22 cellular contexts compared by ENCODE assay signal in genomic region chr14:78764645-78765044, GRCh38.
DNase-seq lines count a peak whose midpoint lies in the region; ATAC-seq and TF ChIP-seq lines count a peak whose summit lies in the region.
"Had no signal": no experiment of that assay in that cellular context is flagged by ENCODE, and none has a peak within 500 bp of the region (broad histone marks: within the 10 kb centered on the region; RNA-seq: fewer than 3 reads in every experiment).

No MANE protein-coding gene starts in this region.

- H3K4me1 ChIP-seq in SK-N-SH (ENCODE audit: control insufficient read depth in 1 of 2, insufficient read depth in 2 of 2, low read depth in 1 of 2, low read length in 1 of 2) (no peaks in the 10 kb centered on the region), smooth muscle cell (ENCODE audit: low read depth) (peaks cover 5% of the 10 kb centered on the region), heart right ventricle (no peaks in the 10 kb centered on the region)
- H3K4me1 ChIP-seq: SJCRH30 had no signal

- no peak overlapping the region; the same call in 1 of the 2 replicates for H3K4me3 Mint-ChIP-seq in WTC11
- H3K4me3 Mint-ChIP-seq: IgD-negative memory B cell had no signal

- H3K4me3 ChIP-seq in SK-N-SH (ENCODE audit: low read depth in 2 of 2, low read length in 1 of 2) (peak overlapping the region in 1 of 2 experiments; percentile 29; a peak in 1 of 4 replicates), smooth muscle cell (no peak overlapping the region), heart right ventricle (no peak overlapping the region)
- H3K4me3 ChIP-seq: SJCRH30 had no signal

- no peak for TF ChIP-seq RAD21 in SK-N-SH (IDR thresholded peaks at IDR 0.05; ENCODE audit: low read length)

- H2AFZ ChIP-seq in SK-N-SH (ENCODE audit: low read depth) = no peak overlapping the region
- no peak overlapping the region for H2AFZ ChIP-seq in smooth muscle cell (ENCODE audit: low read depth)

- ATAC-seq in SK-N-SH treated with all-trans-retinoic acid at 6 μM for 48 hours (no peak), WTC11 (peak; percentile 28), heart right ventricle (no peak)
- ATAC-seq: PC-3 had no signal

- H3K27ac Mint-ChIP-seq in WTC11 = peak overlapping the region; percentile 51

- no peaks in the 10 kb centered on the region for H3K27me3 Mint-ChIP-seq in WTC11 (ENCODE audit: low read depth)

- H3F3A ChIP-seq in SK-N-SH (replicated peaks; ENCODE audit: insufficient read depth) = no peaks in the 10 kb centered on the region
- no peaks in the 10 kb centered on the region for H3F3A ChIP-seq in smooth muscle cell (ENCODE audit: low read depth)

- H3K27ac ChIP-seq in SK-N-SH (ENCODE audit: low read depth in 2 of 2, low read length in 1 of 2) (no peak overlapping the region), smooth muscle cell (ENCODE audit: low read depth) (no peak overlapping the region), heart right ventricle (no peak overlapping the region)
- H3K27ac ChIP-seq: 22Rv1, SJCRH30 had no signal

- H3K9ac ChIP-seq in SK-N-SH (no peak overlapping the region), smooth muscle cell (ENCODE audit: low read depth) (no peak overlapping the region)

- H3K36me3 Mint-ChIP-seq in WTC11 = no peaks in the 10 kb centered on the region
- H3K36me3 Mint-ChIP-seq: IgD-negative memory B cell had no signal

- H3K9me2 ChIP-seq in SK-N-SH = no peaks in the 10 kb centered on the region

- intact Hi-C loops in heart right ventricle (cut with DNase I) = no loop called here

- no peaks in the 10 kb centered on the region for H4K20me1 ChIP-seq in SK-N-SH (ENCODE audit: insufficient read depth)
- H4K20me1 ChIP-seq in smooth muscle cell (ENCODE audit: low read depth) = no peaks in the 10 kb centered on the region

- no peaks in the 10 kb centered on the region for H3K9me3 Mint-ChIP-seq in WTC11

- TF ChIP-seq CTCF in SK-N-SH (IDR thresholded peaks at IDR 0.05) = no peak
- TF ChIP-seq CTCF in WTC11 (IDR thresholded peaks at IDR 0.05) = no peak
- TF ChIP-seq CTCF in smooth muscle cell (IDR thresholded peaks at IDR 0.05; ENCODE audit: borderline replicate concordance, insufficient read depth, poor library complexity, severe bottlenecking) = no peak
- TF ChIP-seq CTCF in heart right ventricle (IDR thresholded peaks at IDR 0.05) = no peak

- CTCF ChIA-PET in SK-N-SH (lab: Yijun Ruan, JAX) = no interaction called here
- CTCF ChIA-PET in WTC11 (lab: Charles Lee) = interaction anchor here (1.2 to 1.6 kb wide), 2 partner anchors 17 to 205 kb away, joined by 3 to 5 read pairs; no protein-coding TSS in a partner anchor

- peaks cover 42% of the 10 kb centered on the region for H3K4me1 Mint-ChIP-seq in WTC11
- H3K4me1 Mint-ChIP-seq: IgD-negative memory B cell had no signal

- WGBS in SK-N-SH (ENCODE audit: low lambda C conversion rate) = 34% methylated on average over 3 of the region's 4 CpGs
- WGBS in smooth muscle cell (ENCODE audit: low lambda C conversion rate) = 75% methylated on average over 4 of the region's 4 CpGs
- WGBS in heart right ventricle, 2 donors = 65 to 69% methylated on average over 4 of the region's 4 CpGs

- H3K36me3 ChIP-seq in SK-N-SH (replicated peaks in 1 of 2; ENCODE audit: control insufficient read depth in 1 of 2, insufficient read depth in 2 of 2, low read length in 1 of 2) (no peaks in the 10 kb centered on the region), smooth muscle cell (ENCODE audit: low read depth) (no peaks in the 10 kb centered on the region), heart right ventricle (no peaks in the 10 kb centered on the region)
- H3K36me3 ChIP-seq: SJCRH30 had no signal

- H3K27me3 ChIP-seq in SK-N-SH (ENCODE audit: insufficient read depth) = no peaks in the 10 kb centered on the region
- no peaks in the 10 kb centered on the region for H3K27me3 ChIP-seq in smooth muscle cell (ENCODE audit: low read depth)
- H3K27me3 ChIP-seq in heart right ventricle = peaks cover 0 to 6% (median 0%) of the 10 kb centered on the region in 7 donors
- H3K27me3 ChIP-seq: SJCRH30 had no signal

- no peaks in the 10 kb centered on the region for H3K9me3 ChIP-seq in SK-N-SH
- H3K9me3 ChIP-seq in smooth muscle cell (replicated peaks; ENCODE audit: low read depth) = no peaks in the 10 kb centered on the region
- H3K9me3 ChIP-seq in heart right ventricle = peaks cover 0 to under 1% (median 0%) of the 10 kb centered on the region in 11 donors
- H3K9me3 ChIP-seq: SJCRH30 had no signal

- POLR2A ChIA-PET in SK-N-SH (lab: Yijun Ruan, JAX) = no interaction called here
- POLR2A ChIA-PET in WTC11 (lab: Charles Lee) = no interaction called here

- H3K4me2 ChIP-seq in SK-N-SH (0 out of 2 replicates have a peak overlapping the region, but pooled peaks have one; percentile 25), smooth muscle cell (peak overlapping the region; percentile 19)

- H3K79me2 ChIP-seq in SK-N-SH (ENCODE audit: insufficient read depth) (no peaks in the 10 kb centered on the region), smooth muscle cell (ENCODE audit: low read depth) (no peaks in the 10 kb centered on the region)

- no peak for TF ChIP-seq EP300 in SK-N-SH (IDR thresholded peaks at IDR 0.05; ENCODE audit: borderline replicate concordance in 1 of 2, low read depth in 1 of 2, low read length in 1 of 2)

- DNase-seq in SK-N-SH (no peak), WTC11 (ENCODE audit: low spot score) (no peak), kidney glomerular epithelial cell (lab: John Stamatoyannopoulos, UW) (peak; percentile 79), smooth muscle cell (lab: John Stamatoyannopoulos, UW; ENCODE audit: unreplicated experiment) (no peak), heart right ventricle (no peak), iPS-NIHi7 (ENCODE audit: extremely low spot score) (no peak), SHP77 treated with DMSO at 0.1 percent for 48 hours (lab: John Stamatoyannopoulos, UW) (no peak)
- DNase-seq: GF-D8, GOT3, Karpas-422, MM.1S, NCI-H1092, NCI-H1436 treated with DMSO at 0.1 percent for 48 hours, NCI-H2029, NCI-H345, NCI-H524 treated with DMSO at 0.1 percent for 48 hours, PC-3, RPMI8226, SJCRH30 had no signal

TF ChIP-seq in SK-N-SH, 30 proteins besides CTCF, POLR2A, EP300 and RAD21 (continues in another document):
- no peak for TF ChIP-seq TEAD4 (IDR thresholded peaks at IDR 0.05; ENCODE audit: borderline replicate concordance, insufficient read depth)
- no peak for TF ChIP-seq USF1 (IDR thresholded peaks at IDR 0.05; ENCODE audit: borderline replicate concordance, low read depth)
- TF ChIP-seq GABPA (IDR thresholded peaks at IDR 0.05; ENCODE audit: low read depth) = no peak
- TF ChIP-seq RCOR1 (IDR thresholded peaks at IDR 0.05; ENCODE audit: low read length) = no peak

TF ChIP-seq in SK-N-SH treated with all-trans-retinoic acid at 6 μM for 48 hours, 23 proteins besides CTCF, POLR2A, EP300 and RAD21:
- TF ChIP-seq ESRRG (CRISPR knock-in tag; IDR thresholded peaks at IDR 0.05) (no peak), TCF4 (CRISPR knock-in tag; IDR thresholded peaks at IDR 0.05; ENCODE audit: borderline replicate concordance) (no peak), GLIS3 (CRISPR knock-in tag; IDR thresholded peaks at IDR 0.05) (no peak), ZNF70 (CRISPR knock-in tag; IDR thresholded peaks at IDR 0.05) (no peak), ZC3H10 (CRISPR knock-in tag; IDR thresholded peaks at IDR 0.05) (no peak)
- TF ChIP-seq, protein P1, sequence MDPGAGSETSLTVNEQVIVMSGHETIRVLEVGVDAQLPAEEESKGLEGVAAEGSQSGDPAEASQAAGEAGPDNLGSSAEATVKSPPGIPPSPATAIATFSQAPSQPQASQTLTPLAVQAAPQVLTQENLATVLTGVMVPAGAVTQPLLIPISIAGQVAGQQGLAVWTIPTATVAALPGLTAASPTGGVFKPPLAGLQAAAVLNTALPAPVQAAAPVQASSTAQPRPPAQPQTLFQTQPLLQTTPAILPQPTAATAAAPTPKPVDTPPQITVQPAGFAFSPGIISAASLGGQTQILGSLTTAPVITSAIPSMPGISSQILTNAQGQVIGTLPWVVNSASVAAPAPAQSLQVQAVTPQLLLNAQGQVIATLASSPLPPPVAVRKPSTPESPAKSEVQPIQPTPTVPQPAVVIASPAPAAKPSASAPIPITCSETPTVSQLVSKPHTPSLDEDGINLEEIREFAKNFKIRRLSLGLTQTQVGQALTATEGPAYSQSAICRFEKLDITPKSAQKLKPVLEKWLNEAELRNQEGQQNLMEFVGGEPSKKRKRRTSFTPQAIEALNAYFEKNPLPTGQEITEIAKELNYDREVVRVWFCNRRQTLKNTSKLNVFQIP (CRISPR knock-in tag; IDR thresholded peaks at IDR 0.05; ENCODE audit: borderline replicate concordance, low read depth) = no peak
TF ChIP-seq in SK-N-SH treated with all-trans-retinoic acid at 6 μM for 48 hours: peak in this region for 0.

TF ChIP-seq in WTC11, 78 proteins besides CTCF, POLR2A, EP300 and RAD21 (continues in another document):
- TF ChIP-seq CREM (CRISPR knock-in tag; IDR thresholded peaks at IDR 0.05) (no peak), PREB (CRISPR knock-in tag; IDR thresholded peaks at IDR 0.05; ENCODE audit: borderline replicate concordance) (no peak), NR3C1 (CRISPR knock-in tag; conservative IDR thresholded peaks at IDR 0.05; ENCODE audit: low read depth) (no peak), SMAD4 (CRISPR knock-in tag; IDR thresholded peaks at IDR 0.05) (no peak)
- TF ChIP-seq, protein P2, sequence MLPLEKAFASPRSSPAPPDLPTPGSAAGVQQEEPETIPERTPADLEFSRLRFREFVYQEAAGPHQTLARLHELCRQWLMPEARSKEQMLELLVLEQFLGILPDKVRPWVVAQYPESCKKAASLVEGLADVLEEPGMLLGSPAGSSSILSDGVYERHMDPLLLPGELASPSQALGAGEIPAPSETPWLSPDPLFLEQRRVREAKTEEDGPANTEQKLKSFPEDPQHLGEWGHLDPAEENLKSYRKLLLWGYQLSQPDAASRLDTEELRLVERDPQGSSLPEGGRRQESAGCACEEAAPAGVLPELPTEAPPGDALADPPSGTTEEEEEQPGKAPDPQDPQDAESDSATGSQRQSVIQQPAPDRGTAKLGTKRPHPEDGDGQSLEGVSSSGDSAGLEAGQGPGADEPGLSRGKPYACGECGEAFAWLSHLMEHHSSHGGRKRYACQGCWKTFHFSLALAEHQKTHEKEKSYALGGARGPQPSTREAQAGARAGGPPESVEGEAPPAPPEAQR (CRISPR knock-in tag; IDR thresholded peaks at IDR 0.05) = no peak
